ENCODE assay signal across 1 cellular context in genomic region chr15:68632101-68632500, GRCh38.
TF ChIP-seq lines count a peak whose summit lies in the region.

No MANE protein-coding gene starts in this region.

TF ChIP-seq in WTC11, 78 proteins besides CTCF, POLR2A, EP300 and RAD21 (continued from another document):
- TF ChIP-seq ZNF281 (CRISPR knock-in tag; IDR thresholded peaks at IDR 0.05), result no peak
- TF ChIP-seq FOXK1 (CRISPR knock-in tag; IDR thresholded peaks at IDR 0.05), result no peak
- TF ChIP-seq GTF2I (CRISPR knock-in tag; conservative IDR thresholded peaks at IDR 0.05), result no peak
- TF ChIP-seq ZNF263 (CRISPR knock-in tag; IDR thresholded peaks at IDR 0.05; ENCODE audit: low read depth), result no peak
- no peak for TF ChIP-seq ZMAT4 (CRISPR knock-in tag; IDR thresholded peaks at IDR 0.05)
- no peak for TF ChIP-seq ELF4 (CRISPR knock-in tag; IDR thresholded peaks at IDR 0.05; ENCODE audit: low read depth)
- no peak for TF ChIP-seq ZNF219 (CRISPR knock-in tag; IDR thresholded peaks at IDR 0.05; ENCODE audit: borderline replicate concordance)
- no peak for TF ChIP-seq ZNF396 (CRISPR knock-in tag; IDR thresholded peaks at IDR 0.05; ENCODE audit: borderline replicate concordance)
- no peak for TF ChIP-seq ATF2 (CRISPR knock-in tag; IDR thresholded peaks at IDR 0.05; ENCODE audit: borderline replicate concordance, low read depth)
- TF ChIP-seq ATF3 (CRISPR knock-in tag; conservative IDR thresholded peaks at IDR 0.05), result no peak
- TF ChIP-seq CDX4 (CRISPR knock-in tag; IDR thresholded peaks at IDR 0.05; ENCODE audit: borderline replicate concordance), result no peak
- TF ChIP-seq ZNF423 (CRISPR knock-in tag; IDR thresholded peaks at IDR 0.05), result no peak
- no peak for TF ChIP-seq TCF7 (CRISPR knock-in tag; IDR thresholded peaks at IDR 0.05; ENCODE audit: low read depth)
- TF ChIP-seq IRF1 (CRISPR knock-in tag; IDR thresholded peaks at IDR 0.05), result no peak
